In the genomic region with DNA sequence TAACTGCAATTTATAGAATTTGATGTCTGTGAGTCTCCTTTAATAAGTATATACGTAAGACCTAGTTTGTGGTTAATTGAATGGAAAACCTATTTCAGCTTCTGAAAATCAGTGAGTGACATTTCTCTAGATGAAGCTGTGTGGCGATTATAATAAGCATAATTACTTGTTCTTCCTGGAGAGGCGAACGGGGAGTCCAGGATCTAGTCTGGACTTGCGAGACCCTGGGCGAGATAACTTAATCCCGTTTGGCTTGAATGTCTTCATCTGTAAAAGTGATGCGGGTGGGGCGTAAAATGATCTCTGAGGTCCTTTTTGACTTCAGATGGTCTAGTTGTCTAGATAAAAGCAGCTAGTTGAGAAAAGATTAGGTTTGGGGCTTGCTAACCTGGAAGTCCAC, we compare ENCODE assay signal across 10 cellular contexts. TPM values are rescaled to one million over a fixed set of nuclear protein-coding genes. Genes with fewer than 3 reads are reported as not detected.
DNase-seq lines count a peak whose midpoint lies in the region; ATAC-seq and TF ChIP-seq lines count a peak whose summit lies in the region.
"Had no signal": no experiment of that assay in that cellular context is flagged by ENCODE, and none has a peak within 500 bp of the region (broad histone marks: within the 10 kb centered on the region; RNA-seq: fewer than 3 reads in every experiment).

No MANE protein-coding gene starts in this region.

- H3K9ac ChIP-seq in parathyroid adenoma: no peak overlapping the region
- H3K9ac ChIP-seq: KMS-11 had no signal

- H3K79me2 ChIP-seq in parathyroid adenoma: no peaks in the 10 kb centered on the region

- no peaks in the 10 kb centered on the region for H3K36me3 Mint-ChIP-seq in T-cell

- no peaks in the 10 kb centered on the region for H3K9me3 Mint-ChIP-seq in T-cell

- H3K9me3 ChIP-seq in esophagus muscularis mucosa: no peaks in the 10 kb centered on the region
- no peaks in the 10 kb centered on the region for H3K9me3 ChIP-seq in parathyroid adenoma (ENCODE audit: control insufficient read depth, low read length)

- no peak overlapping the region for H2AFZ ChIP-seq in parathyroid adenoma

- H3K4me1 ChIP-seq in esophagus muscularis mucosa (peaks cover 5 to 18% (median 13%) of the 10 kb centered on the region in 4 donors), parathyroid adenoma (peaks cover 5% of the 10 kb centered on the region)

- H3K27me3 Mint-ChIP-seq in T-cell: peaks cover 37 to 41% of the 10 kb centered on the region in 2 donors

- no peak overlapping the region for H3K27ac Mint-ChIP-seq in T-cell

- H3K4me2 ChIP-seq in parathyroid adenoma (ENCODE audit: low read length): peak overlapping the region; percentile 44
- H3K4me2 ChIP-seq: KMS-11 had no signal

- POLR2A ChIA-PET in T-cell (lab: Charles Lee): no interaction called here

- DNase-seq in Caki2 (ENCODE audit: low read depth) (peak; percentile 20), T-cell (no peak), esophagus muscularis mucosa (ENCODE audit: extremely low spot score) (no peak), EL (no peak), T-helper 9 cell (no peak)

- no peak for TF ChIP-seq EP300 in esophagus muscularis mucosa (IDR thresholded peaks at IDR 0.05)

- TF ChIP-seq POLR2A in esophagus muscularis mucosa (IDR thresholded peaks at IDR 0.05; ENCODE audit: low read depth): no peak

- H3K27me3 ChIP-seq in esophagus muscularis mucosa (peaks cover 0 to 31% (median 10%) of the 10 kb centered on the region in 4 donors), parathyroid adenoma (ENCODE audit: control insufficient read depth, insufficient read depth, low read length) (no peaks in the 10 kb centered on the region)

- ATAC-seq in T-cell (replicated peaks in 1 of 4) (no peak), HG03571 (IDR thresholded peaks at IDR 0.05; ENCODE audit: unreplicated experiment) (no peak), HG03139 (IDR thresholded peaks at IDR 0.05; ENCODE audit: unreplicated experiment) (no peak)

- H3K36me3 ChIP-seq in esophagus muscularis mucosa (no peaks in the 10 kb centered on the region), parathyroid adenoma (ENCODE audit: control insufficient read depth, insufficient read depth, low read length) (no peaks in the 10 kb centered on the region)

- 82% methylated on average over 9 of the region's 9 CpGs for WGBS in esophagus muscularis mucosa

- intact Hi-C loops in esophagus muscularis mucosa (cut with DNase I): no loop called here

- in situ Hi-C loops in Caki2 (cut with HindIII; ENCODE audit: low pct_unique_long_range_greater_than_20kb, low sequenced_read_pairs): no loop called here

- no peak overlapping the region for H3K27ac ChIP-seq in esophagus muscularis mucosa (replicated peaks in 1 of 4)
- no peak overlapping the region for H3K27ac ChIP-seq in parathyroid adenoma
- H3K27ac ChIP-seq: KMS-11 had no signal

- H3K4me3 ChIP-seq in esophagus muscularis mucosa (peak overlapping the region in 3 of 4 donors; percentile 62 to 71 (median 62)), parathyroid adenoma (ENCODE audit: low read depth, low read length) (no peak overlapping the region)

- H3K4me1 Mint-ChIP-seq in T-cell: peaks cover 5 to 16% (median 9%) of the 10 kb centered on the region in 3 donors

- CTCF ChIA-PET in T-cell (lab: Charles Lee): interaction anchor here in 1 of 2 donors (0.7 kb wide), 1 partner anchor 38 kb away, joined by 4 read pairs; no protein-coding TSS in a partner anchor

- TF ChIP-seq CTCF in esophagus muscularis mucosa (IDR thresholded peaks at IDR 0.05): no peak
- no peak for TF ChIP-seq CTCF in parathyroid adenoma (IDR thresholded peaks at IDR 0.05)

- H3K4me3 Mint-ChIP-seq in T-cell: peak overlapping the region; percentile 7 to 81 (median 21)

RNA-seq across cellular contexts. Expression of a gene that starts 1.1 kb away (rescaled TPM):
- 2.3 and 2.6 TPM in 2 replicates for total RNA-seq in Caki2 (2014; rRNA removed; shearing (Covaris generic); ENCODE audit: low replicate concordance)
- total RNA-seq in T-cell (under 1 TPM in 4 of 5 donors, not detected in 1; 0.03 to 0.09 (median 0.05) TPM), esophagus muscularis mucosa (1 to 10 TPM; 1.7 to 2.8 (median 2.2) TPM)

RNA-seq across cellular contexts. Expression of a gene that starts 36.3 kb away (rescaled TPM):
- total RNA-seq in Caki2 (2014; rRNA removed; shearing (Covaris generic); ENCODE audit: low replicate concordance): not detected in 2 replicates
- total RNA-seq in T-cell (not detected), esophagus muscularis mucosa (not detected)
- total RNA-seq: mesenteric fat pad had no signal
